ENCODE assay signal across 8 cellular contexts in genomic region chr7:148882668-148883232, GRCh38. TPM values are rescaled to one million over a fixed set of nuclear protein-coding genes. Genes with fewer than 3 reads are reported as not detected.
DNase-seq lines count a peak whose midpoint lies in the region; ATAC-seq and TF ChIP-seq lines count a peak whose summit lies in the region.

No MANE protein-coding gene starts in this region.

- H3K36me3 ChIP-seq in OCI-LY3 (replicated peaks; ENCODE audit: low read depth, low read length), result peaks cover 28% of the 10 kb centered on the region

- H3K27me3 ChIP-seq in OCI-LY3 (ENCODE audit: low read depth, low read length), result no peaks in the 10 kb centered on the region

- H3K9me3 Mint-ChIP-seq in endothelial cell (ENCODE audit: unreplicated experiment) (no peaks in the 10 kb centered on the region), osteocyte (ENCODE audit: unreplicated experiment) (no peaks in the 10 kb centered on the region)

- H3K4me1 Mint-ChIP-seq in endothelial cell (ENCODE audit: unreplicated experiment) (peaks cover 16% of the 10 kb centered on the region), osteocyte (ENCODE audit: unreplicated experiment) (peaks cover 26% of the 10 kb centered on the region)

- H3K4me1 ChIP-seq in OCI-LY3 (ENCODE audit: low read length), result peaks cover 27% of the 10 kb centered on the region

- H3K27ac Mint-ChIP-seq in endothelial cell (ENCODE audit: unreplicated experiment) (peak overlapping the region; percentile 83), osteocyte (ENCODE audit: unreplicated experiment) (peak overlapping the region; percentile 87)

- peaks cover 49% of the 10 kb centered on the region for H4K20me1 ChIP-seq in OCI-LY3 (ENCODE audit: insufficient read depth, low read length)

- peaks cover 77% of the 10 kb centered on the region for H3K79me2 ChIP-seq in OCI-LY3 (ENCODE audit: low read length)

- peak overlapping the region; percentile 88 for H3K27ac ChIP-seq in OCI-LY3 (ENCODE audit: low read length)

- H3K27me3 Mint-ChIP-seq in endothelial cell (ENCODE audit: unreplicated experiment) (peaks cover 8% of the 10 kb centered on the region), osteocyte (ENCODE audit: unreplicated experiment) (no peaks in the 10 kb centered on the region)

- no peaks in the 10 kb centered on the region for H3K9me3 ChIP-seq in OCI-LY3 (ENCODE audit: insufficient read depth, low read length)

- peak overlapping the region; percentile 92 for H3K4me3 ChIP-seq in OCI-LY3 (ENCODE audit: low read length)

- H3K4me3 Mint-ChIP-seq in endothelial cell (ENCODE audit: unreplicated experiment) (peak overlapping the region; percentile 98), osteocyte (ENCODE audit: unreplicated experiment) (peak overlapping the region; percentile 90)

- ATAC-seq in HG02678 (IDR thresholded peaks at IDR 0.05; ENCODE audit: unreplicated experiment) (no peak), HG02759 (IDR thresholded peaks at IDR 0.05; ENCODE audit: unreplicated experiment) (no peak)

- peak overlapping the region; percentile 99 for H3K9ac ChIP-seq in OCI-LY3 (ENCODE audit: low read length)

- DNase-seq in NCI-H1092 treated with DMSO at 0.1 percent for 48 hours (lab: John Stamatoyannopoulos, UW) (peak; percentile 66), NCI-H1092 (lab: John Stamatoyannopoulos, UW) (no peak), endothelial cell (ENCODE audit: low spot score) (no peak), osteocyte (ENCODE audit: extremely low spot score, unreplicated experiment) (no peak)
- DNase-seq in stimulated activated CD4-positive, alpha-beta T cell treated with anti-CD3 and anti-CD28 coated beads, Interleukin-2, amount 100 ng/mL, for 24 hours, result no peak

- peak overlapping the region; percentile 87 for H3K4me2 ChIP-seq in OCI-LY3 (ENCODE audit: low read length)

- H2AFZ ChIP-seq in OCI-LY3 (ENCODE audit: low read depth, low read length), result no peak overlapping the region

- TF ChIP-seq CTCF in OCI-LY3 (IDR thresholded peaks at IDR 0.05; ENCODE audit: low read depth, low read length), result no peak
- TF ChIP-seq CTCF in endothelial cell (IDR thresholded peaks at IDR 0.05; ENCODE audit: unreplicated experiment), result no peak
- no peak for TF ChIP-seq CTCF in osteocyte (IDR thresholded peaks at IDR 0.05)

- H3K36me3 Mint-ChIP-seq in endothelial cell (ENCODE audit: low read depth, unreplicated experiment) (peaks cover 4% of the 10 kb centered on the region), osteocyte (ENCODE audit: unreplicated experiment) (no peaks in the 10 kb centered on the region)

RNA-seq across cellular contexts. Expression of gene EZH2, which starts 1.3 kb away (rescaled TPM):
- total RNA-seq in endothelial cell (ENCODE audit: unreplicated experiment), result 37.5 TPM
- total RNA-seq in osteocyte, result 13.0 and 14.9 TPM in 2 replicates
